In genomic region chr12:89665556-89665955, GRCh38 we compare ENCODE assay signal across 26 cellular contexts. TPM values are rescaled to one million over a fixed set of nuclear protein-coding genes. Genes with fewer than 3 reads are reported as not detected.
A peak's percentile ranks its signal among the peaks of the same experiment; 100 is the strongest.
DNase-seq lines count a peak whose midpoint lies in the region; ATAC-seq and TF ChIP-seq lines count a peak whose summit lies in the region.
"Had no signal": no experiment of that assay in that cellular context is flagged by ENCODE, and none has a peak within 500 bp of the region (broad histone marks: within the 10 kb centered on the region; RNA-seq: fewer than 3 reads in every experiment).

No MANE protein-coding gene starts in this region.

- H3K4me3 ChIP-seq in CD4-positive, CD25-positive, alpha-beta regulatory T cell (ENCODE audit: low read depth, low read length) = peak overlapping the region; percentile 30
- H3K4me3 ChIP-seq in DND-41 (ENCODE audit: low read depth in 1 of 2, low read length in 2 of 2) (no peak overlapping the region), trophoblast cell (ENCODE audit: low read depth, low read length) (no peak overlapping the region)
- H3K4me3 ChIP-seq: Peyer's patch, psoas muscle, sigmoid colon, transverse colon had no signal

- peaks cover 18% of the 10 kb centered on the region for H3K36me3 Mint-ChIP-seq in CD4-positive, CD25-positive, alpha-beta regulatory T cell
- peaks cover 25% of the 10 kb centered on the region for H3K36me3 Mint-ChIP-seq in T-cell

- H3K14ac ChIP-seq in trophoblast cell (ENCODE audit: low read length) = no peak overlapping the region

- no peaks in the 10 kb centered on the region for H3K9me3 Mint-ChIP-seq in CD4-positive, CD25-positive, alpha-beta regulatory T cell
- no peaks in the 10 kb centered on the region for H3K9me3 Mint-ChIP-seq in T-cell
- H3K9me3 Mint-ChIP-seq: activated CD4-positive, alpha-beta memory T cell treated with anti-CD3 and anti-CD28 coated beads, Interleukin-2, amount 10 ng/mL, durations not matched to agents 7 days and 5 days; H9; nephron had no signal

- peaks cover 52% of the 10 kb centered on the region for H3K4me1 ChIP-seq in CD4-positive, CD25-positive, alpha-beta regulatory T cell (ENCODE audit: control insufficient read depth, insufficient read depth, low read length, poor library complexity, severe bottlenecking)
- no peaks in the 10 kb centered on the region for H3K4me1 ChIP-seq in DND-41 (ENCODE audit: insufficient read depth, low read length)
- peaks cover 2 to 5% of the 10 kb centered on the region in 2 experiments for H3K4me1 ChIP-seq in trophoblast cell (ENCODE audit: control insufficient read depth in 1 of 2, insufficient read depth in 2 of 2, low read length in 2 of 2)

- H2AK5ac ChIP-seq in trophoblast cell (ENCODE audit: low read length) = no peak overlapping the region

- H3K27ac ChIP-seq in CD4-positive, CD25-positive, alpha-beta regulatory T cell (ENCODE audit: insufficient read depth, low read length, poor library complexity, severe bottlenecking) = no peak overlapping the region
- no peak overlapping the region for H3K27ac ChIP-seq in DND-41 (ENCODE audit: low read length)
- no peak overlapping the region for H3K27ac ChIP-seq in trophoblast cell (ENCODE audit: low read depth, low read length)
- H3K27ac ChIP-seq: Peyer's patch, psoas muscle, sigmoid colon, transverse colon had no signal

- H3K4me1 Mint-ChIP-seq in CD4-positive, CD25-positive, alpha-beta regulatory T cell = peaks cover 52 to 83% (median 70%) of the 10 kb centered on the region in 4 donors
- H3K4me1 Mint-ChIP-seq in T-cell = peaks cover 78 to 88% (median 83%) of the 10 kb centered on the region in 3 donors

- no CpG with 5 or more reads among the region's 1 CpG for WGBS in trophoblast cell (ENCODE audit: extremely low coverage, insufficient coverage, insufficient read length)

- DNase-seq in CD4-positive, CD25-positive, alpha-beta regulatory T cell = peak in 1 of 3 donors; percentile 47
- no peak for DNase-seq in DND-41
- no peak for DNase-seq in T-cell
- no peak for DNase-seq in trophoblast cell
- DNase-seq: activated CD4-positive, alpha-beta memory T cell treated with anti-CD3 and anti-CD28 coated beads, Interleukin-2, amount 10 ng/mL, durations not matched to agents 7 days and 5 days; activated CD8-positive, alpha-beta memory T cell treated with anti-CD3 and anti-CD28 coated beads, Interleukin-2, amount 50 U/mL, for 4 hours; activated naive CD4-positive, alpha-beta T cell treated with Interleukin-2 at 50 U/mL for 16 hours; C1 segment of cervical spinal cord; glutamatergic neuron; H9; Kasumi-1; kidney; midbrain; NCI-H146; NCI-H526; Peyer's patch; psoas muscle; SHP77; sigmoid colon; stimulated activated CD4-positive, alpha-beta T cell treated with anti-CD3 and anti-CD28 coated beads, Interleukin-4, amount 100 ng/mL, for 24 hours; transverse colon had no signal

- no peaks in the 10 kb centered on the region for H3K79me1 ChIP-seq in trophoblast cell (ENCODE audit: low read length)

- H3K23ac ChIP-seq in trophoblast cell (ENCODE audit: low read length) = no peak overlapping the region

- CTCF ChIA-PET in T-cell (lab: Charles Lee) = interaction anchor here in 1 of 2 donors (0.5 to 1.2 kb wide), 4 partner anchors 11 to 141 kb away, joined by 3 read pairs; partner anchors contain the start of gene GALNT4

- peak overlapping the region in 3 of 4 donors; percentile 19 to 50 (median 24) for H3K4me3 Mint-ChIP-seq in CD4-positive, CD25-positive, alpha-beta regulatory T cell
- no peak overlapping the region for H3K4me3 Mint-ChIP-seq in T-cell
- H3K4me3 Mint-ChIP-seq: activated CD4-positive, alpha-beta memory T cell treated with anti-CD3 and anti-CD28 coated beads, Interleukin-2, amount 10 ng/mL, durations not matched to agents 7 days and 5 days; H9; nephron had no signal

- no peak overlapping the region for H4K12ac ChIP-seq in trophoblast cell (ENCODE audit: low read depth, low read length)

- no peaks in the 10 kb centered on the region for H3K27me3 Mint-ChIP-seq in CD4-positive, CD25-positive, alpha-beta regulatory T cell
- no peaks in the 10 kb centered on the region for H3K27me3 Mint-ChIP-seq in T-cell
- H3K27me3 Mint-ChIP-seq: activated CD4-positive, alpha-beta memory T cell treated with anti-CD3 and anti-CD28 coated beads, Interleukin-2, amount 10 ng/mL, durations not matched to agents 7 days and 5 days had no signal

- no peak overlapping the region for H3K4me2 ChIP-seq in DND-41 (ENCODE audit: insufficient read depth, low read length)
- no peak overlapping the region for H3K4me2 ChIP-seq in trophoblast cell (ENCODE audit: low read length)

- H4K8ac ChIP-seq in trophoblast cell (ENCODE audit: low read depth, low read length) = no peak overlapping the region

- H3K18ac ChIP-seq in trophoblast cell (ENCODE audit: low read length) = no peak overlapping the region

- H2BK120ac ChIP-seq in trophoblast cell (ENCODE audit: insufficient read depth, low read length, poor library complexity) = no peak overlapping the region

- H2AFZ ChIP-seq in DND-41 (ENCODE audit: low read depth, low read length) = no peak overlapping the region
- H2AFZ ChIP-seq in trophoblast cell (ENCODE audit: insufficient read depth, low read length, poor library complexity) = no peak overlapping the region

- peaks cover 7% of the 10 kb centered on the region; the same call in 1 of the 2 replicates for H4K20me1 ChIP-seq in DND-41 (ENCODE audit: insufficient read depth, low read length)

- no peak overlapping the region for H2BK5ac ChIP-seq in trophoblast cell (ENCODE audit: low read depth, low read length, poor library complexity)

- H3K27ac Mint-ChIP-seq in CD4-positive, CD25-positive, alpha-beta regulatory T cell = peak overlapping the region in 2 of 3 donors; percentile 28 to 77
- peak overlapping the region; percentile 25 to 45 for H3K27ac Mint-ChIP-seq in T-cell
- H3K27ac Mint-ChIP-seq: activated CD4-positive, alpha-beta memory T cell treated with anti-CD3 and anti-CD28 coated beads, Interleukin-2, amount 10 ng/mL, durations not matched to agents 7 days and 5 days; H9; nephron had no signal

- H3K79me2 ChIP-seq in DND-41 (ENCODE audit: insufficient read depth, low read length) (peaks cover 26% of the 10 kb centered on the region), trophoblast cell (ENCODE audit: control insufficient read depth, insufficient read depth, low read length, poor library complexity) (peaks cover 6% of the 10 kb centered on the region)

- H2BK12ac ChIP-seq in trophoblast cell (ENCODE audit: low read length) = no peak overlapping the region

- ATAC-seq in CD4-positive, CD25-positive, alpha-beta regulatory T cell (ENCODE audit: low read depth in 2 of 2) = peak in 1 of 2 donors; percentile 23
- ATAC-seq in DND-41 (ENCODE audit: insufficient read depth, low read depth) (peak; percentile 46; the same call in 1 of the 3 replicates), T-cell (replicated peaks in 1 of 4) (no peak), GM21526 (IDR thresholded peaks at IDR 0.05; ENCODE audit: low FRiP score, unreplicated experiment) (no peak), HG03439 (IDR thresholded peaks at IDR 0.05; ENCODE audit: unreplicated experiment) (no peak), GM19452 (IDR thresholded peaks at IDR 0.05; ENCODE audit: unreplicated experiment) (no peak)
- ATAC-seq: esophagus mucosa, psoas muscle had no signal

- no peak for TF ChIP-seq CTCF in DND-41 (IDR thresholded peaks at IDR 0.05; ENCODE audit: borderline replicate concordance, extremely low read depth, low read length, poor library complexity, severe bottlenecking)

- POLR2A ChIA-PET in T-cell (lab: Charles Lee) = interaction anchor here (0.5 to 1.0 kb wide), 4 partner anchors 10 to 1280 kb away, joined by 3 to 6 read pairs (median 3); no protein-coding TSS in a partner anchor

- no peaks in the 10 kb centered on the region for H3K27me3 ChIP-seq in CD4-positive, CD25-positive, alpha-beta regulatory T cell (ENCODE audit: control insufficient read depth, insufficient read depth, low read length)
- no peaks in the 10 kb centered on the region for H3K27me3 ChIP-seq in DND-41 (ENCODE audit: insufficient read depth, low read length, poor library complexity)
- H3K27me3 ChIP-seq in trophoblast cell (ENCODE audit: insufficient read depth, low read length) = no peaks in the 10 kb centered on the region
- H3K27me3 ChIP-seq: Peyer's patch, sigmoid colon, transverse colon had no signal

- H3K36me3 ChIP-seq in CD4-positive, CD25-positive, alpha-beta regulatory T cell (ENCODE audit: control insufficient read depth, insufficient read depth, low read length) = peaks cover 2% of the 10 kb centered on the region
- H3K36me3 ChIP-seq in DND-41 (ENCODE audit: insufficient read depth, low read length) (no peaks in the 10 kb centered on the region), trophoblast cell (ENCODE audit: control insufficient read depth in 1 of 2, insufficient read depth in 2 of 2, low read length in 2 of 2) (no peaks in the 10 kb centered on the region)
- H3K36me3 ChIP-seq: Peyer's patch, sigmoid colon, transverse colon had no signal

- H3K9ac ChIP-seq in DND-41 (ENCODE audit: low read depth, low read length) = no peak overlapping the region
- no peak overlapping the region for H3K9ac ChIP-seq in trophoblast cell (ENCODE audit: low read length)

- no peak overlapping the region for H4K91ac ChIP-seq in trophoblast cell (ENCODE audit: low read depth, low read length)

- H3K9me3 ChIP-seq in CD4-positive, CD25-positive, alpha-beta regulatory T cell (ENCODE audit: control insufficient read depth in 2 of 2, low read length in 2 of 2) = no peaks in the 10 kb centered on the region
- H3K9me3 ChIP-seq in DND-41 (ENCODE audit: insufficient read depth, low read length, severe bottlenecking) (no peaks in the 10 kb centered on the region), trophoblast cell (ENCODE audit: insufficient read depth, low read depth, low read length) (no peaks in the 10 kb centered on the region)
- H3K9me3 ChIP-seq: Peyer's patch, psoas muscle, sigmoid colon, transverse colon had no signal

- H3K4ac ChIP-seq in trophoblast cell (ENCODE audit: low read depth, low read length) = peak overlapping the region; percentile 40

RNA-seq across cellular contexts. Expression of gene ATP2B1, which starts 43.1 kb away (rescaled TPM):
- total RNA-seq in CD4-positive, CD25-positive, alpha-beta regulatory T cell = 189 TPM
- polyA plus RNA-seq in CD4-positive, CD25-positive, alpha-beta regulatory T cell = 10 to 100 TPM; 51.1 to 78.6 (median 66.4) TPM
- total RNA-seq in T-cell = 100 to 1,000 TPM in 1 of 5 donors, 10 to 100 TPM in 4; 38.3 to 104 (median 44.4) TPM
- 116 and 124 TPM in 2 replicates for polyA plus RNA-seq in trophoblast cell (2013)

Comparison
In these comparisons a context has a peak if more than half of its experiments do, and no peak if none do; other contexts are left out.
1. H3K4me3 Mint-ChIP-seq: peak in CD4-positive, CD25-positive, alpha-beta regulatory T cell (3 of 4); none in T-cell (0 of 3).